Comparison of ENCODE assay signal across 19 cellular contexts in the genomic region with DNA sequence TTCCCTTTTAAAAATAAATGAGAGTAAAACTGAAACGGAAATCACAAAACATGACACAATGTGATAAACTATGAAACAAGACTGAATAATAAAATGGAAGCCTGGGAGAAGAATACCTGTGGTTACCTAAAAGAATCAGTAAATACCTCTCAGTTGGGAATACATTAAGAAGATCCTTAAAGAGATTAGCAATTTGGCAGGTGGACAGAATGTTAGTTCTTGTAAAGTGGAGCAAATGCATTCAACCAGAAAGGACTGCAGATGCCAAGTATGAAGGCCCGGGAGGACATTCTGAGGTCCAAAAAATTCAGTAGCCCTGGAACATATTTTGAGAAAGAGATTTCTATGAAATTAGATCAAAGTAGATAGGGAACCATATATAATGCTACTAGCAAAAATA.
A peak's percentile ranks its signal among the peaks of the same experiment; 100 is the strongest.
DNase-seq lines count a peak whose midpoint lies in the region; ATAC-seq and TF ChIP-seq lines count a peak whose summit lies in the region.
"Had no signal": no experiment of that assay in that cellular context is flagged by ENCODE, and none has a peak within 500 bp of the region (broad histone marks: within the 10 kb centered on the region; RNA-seq: fewer than 3 reads in every experiment).

No MANE protein-coding gene starts in this region.

- TF ChIP-seq POLR2A in prostate gland (IDR thresholded peaks at IDR 0.05) = no peak

- intact Hi-C loops in prostate gland (cut with DNase I) = loop anchor here (10.0 kb wide), 1 partner anchor 110 kb away; no protein-coding TSS in a partner anchor

- no peaks in the 10 kb centered on the region for H3K9me3 ChIP-seq in prostate gland
- H3K9me3 ChIP-seq: BE2C had no signal

- no peak for ATAC-seq in HG02938 (IDR thresholded peaks at IDR 0.05; ENCODE audit: unreplicated experiment)
- ATAC-seq: GM23338, K562, Right ventricle myocardium inferior had no signal

- 30% methylated on average over 2 of the region's 2 CpGs for WGBS in prostate gland

- H3K36me3 ChIP-seq in prostate gland = no peaks in the 10 kb centered on the region
- H3K36me3 ChIP-seq: BE2C had no signal

- H3K4me3 ChIP-seq in prostate gland = no peak overlapping the region
- H3K4me3 ChIP-seq: GM23338, K562 had no signal

- DNase-seq in NCI-H2171 treated with DMSO at 0.1 percent for 48 hours (lab: John Stamatoyannopoulos, UW) (peak; percentile 51), NCI-H2171 (lab: John Stamatoyannopoulos, UW) (no peak), NCI-H128 (lab: John Stamatoyannopoulos, UW; ENCODE audit: unreplicated experiment) (peak; percentile 55), NCI-H524 (lab: John Stamatoyannopoulos, UW) (peak; percentile 37 to 90), prostate gland (ENCODE audit: low spot score) (peak; percentile 41), GM19240 (ENCODE audit: insufficient read length, low spot score) (no peak), KG1 (lab: John Stamatoyannopoulos, UW) (no peak)
- DNase-seq: BE2C; CD4-positive, CD25-positive, alpha-beta regulatory T cell; COR-L47; DMS 273 treated with DMSO at 0.1 percent for 48 hours; GF-D8; HCEC 1CT; NCI-H1930; NCI-H526 had no signal

- H3K4me1 ChIP-seq in prostate gland (replicated peaks) = no peaks in the 10 kb centered on the region
- H3K4me1 ChIP-seq: BE2C had no signal

- no peaks in the 10 kb centered on the region for H3K27me3 ChIP-seq in prostate gland (replicated peaks; ENCODE audit: insufficient read depth)
- H3K27me3 ChIP-seq: BE2C had no signal

- no peak overlapping the region for H3K27ac ChIP-seq in prostate gland

- no peak for TF ChIP-seq CTCF in prostate gland (IDR thresholded peaks at IDR 0.05)

Comparison
In these comparisons a context has a peak if more than half of its experiments do, and no peak if none do; other contexts are left out.
1. DNase-seq: peak in NCI-H2171 treated with DMSO at 0.1 percent for 48 hours (single experiment), NCI-H128 (single experiment), NCI-H524 (2 of 2) and prostate gland (single experiment); none in NCI-H2171 (single experiment), GM19240 (single experiment) and KG1 (single experiment).